In genomic region chr22:26579331-26579886, GRCh38 we compare ENCODE assay signal across 8 cellular contexts. TPM values are rescaled to one million over a fixed set of nuclear protein-coding genes. Genes with fewer than 3 reads are reported as not detected.
A peak's percentile ranks its signal among the peaks of the same experiment; 100 is the strongest.
DNase-seq lines count a peak whose midpoint lies in the region; ATAC-seq and FAIRE-seq lines count a peak whose summit lies in the region.

No MANE protein-coding gene starts in this region.

- H3K4me1 Mint-ChIP-seq in activated CD4-positive, alpha-beta T cell treated with anti-CD3 and anti-CD28 coated beads, Interleukin-2, amount 10 ng/mL, durations not matched to agents 24 days and 14 days = peaks cover 47% of the 10 kb centered on the region

- no peaks in the 10 kb centered on the region for H3K27me3 Mint-ChIP-seq in activated CD4-positive, alpha-beta T cell treated with anti-CD3 and anti-CD28 coated beads, Interleukin-2, amount 10 ng/mL, durations not matched to agents 24 days and 14 days

- peak; percentile 82 for FAIRE-seq in GM18507 (lab: Jason Lieb, UNC)

- H3K27ac Mint-ChIP-seq in activated CD4-positive, alpha-beta T cell treated with anti-CD3 and anti-CD28 coated beads, Interleukin-2, amount 10 ng/mL, durations not matched to agents 24 days and 14 days = peak overlapping the region; percentile 87

- DNase-seq in GM18507 (ENCODE audit: extremely low spot score, insufficient read length, low read depth) (peak; percentile 54), left cardiac atrium (no peak), putamen (ENCODE audit: low spot score) (no peak), mesenteric fat pad (ENCODE audit: low spot score) (no peak), cerebellar nuclear complex (lab: John Stamatoyannopoulos, UW) (no peak), NCI-H1048 (lab: John Stamatoyannopoulos, UW) (no peak)
- DNase-seq in activated CD4-positive, alpha-beta T cell treated with anti-CD3 and anti-CD28 coated beads, Interleukin-2, amount 10 ng/mL, durations not matched to agents 24 days and 14 days = peak; percentile 91

- no peaks in the 10 kb centered on the region for H3K9me3 Mint-ChIP-seq in activated CD4-positive, alpha-beta T cell treated with anti-CD3 and anti-CD28 coated beads, Interleukin-2, amount 10 ng/mL, durations not matched to agents 24 days and 14 days

- H3K4me3 Mint-ChIP-seq in activated CD4-positive, alpha-beta T cell treated with anti-CD3 and anti-CD28 coated beads, Interleukin-2, amount 10 ng/mL, durations not matched to agents 24 days and 14 days = peak overlapping the region; percentile 75

- intact Hi-C loops in activated CD4-positive, alpha-beta T cell treated with anti-CD3 and anti-CD28 coated beads, Interleukin-2, amount 10 ng/mL, durations not matched to agents 24 days and 14 days (cut with micrococcal nuclease) = loop anchor here (1.0 kb wide), 1 partner anchor 11 kb away; the partner anchor contains the start of gene TPST2
- intact Hi-C loops in left cardiac atrium (cut with DNase I) = no loop called here

- ATAC-seq in HG03196 (IDR thresholded peaks at IDR 0.05; ENCODE audit: unreplicated experiment) (peak; percentile 53), left cardiac atrium (peak; percentile 46 to 53)

- peaks cover 29% of the 10 kb centered on the region for H3K36me3 Mint-ChIP-seq in activated CD4-positive, alpha-beta T cell treated with anti-CD3 and anti-CD28 coated beads, Interleukin-2, amount 10 ng/mL, durations not matched to agents 24 days and 14 days (ENCODE audit: low read depth)

RNA-seq across cellular contexts. Expression of gene TPST2, which starts 10.5 kb away (rescaled TPM):
- 30.0 and 33.5 TPM in 2 replicates for total RNA-seq in activated CD4-positive, alpha-beta T cell treated with anti-CD3 and anti-CD28 coated beads, Interleukin-2, amount 10 ng/mL, durations not matched to agents 24 days and 14 days
- total RNA-seq in left cardiac atrium (10 to 100 TPM; 22.1 to 36.5 TPM), mesenteric fat pad (58.7 TPM)

RNA-seq across cellular contexts. Expression of gene CRYBB1, which starts 38.4 kb away (rescaled TPM):
- total RNA-seq in activated CD4-positive, alpha-beta T cell treated with anti-CD3 and anti-CD28 coated beads, Interleukin-2, amount 10 ng/mL, durations not matched to agents 24 days and 14 days = not detected in 2 replicates
- total RNA-seq in left cardiac atrium (1 to 10 TPM in 1 of 2 donors, under 1 TPM in 1; 0.55 to 1.9 TPM), mesenteric fat pad (2.8 TPM)

RNA-seq across cellular contexts. Expression of gene CRYBA4, which starts 42.4 kb away (rescaled TPM):
- not detected in 2 replicates for total RNA-seq in activated CD4-positive, alpha-beta T cell treated with anti-CD3 and anti-CD28 coated beads, Interleukin-2, amount 10 ng/mL, durations not matched to agents 24 days and 14 days
- total RNA-seq in left cardiac atrium (not detected), mesenteric fat pad (not detected)

Comparison
In these comparisons a context has a peak if more than half of its experiments do, and no peak if none do; other contexts are left out.
1. DNase-seq: peak in GM18507 (single experiment) and activated CD4-positive, alpha-beta T cell treated with anti-CD3 and anti-CD28 coated beads, Interleukin-2, amount 10 ng/mL, durations not matched to agents 24 days and 14 days (single experiment); none in left cardiac atrium (single experiment), putamen (single experiment), mesenteric fat pad (single experiment), cerebellar nuclear complex (0 of 2) and NCI-H1048 (single experiment).